8 cellular contexts compared by ENCODE assay signal in the genomic region with DNA sequence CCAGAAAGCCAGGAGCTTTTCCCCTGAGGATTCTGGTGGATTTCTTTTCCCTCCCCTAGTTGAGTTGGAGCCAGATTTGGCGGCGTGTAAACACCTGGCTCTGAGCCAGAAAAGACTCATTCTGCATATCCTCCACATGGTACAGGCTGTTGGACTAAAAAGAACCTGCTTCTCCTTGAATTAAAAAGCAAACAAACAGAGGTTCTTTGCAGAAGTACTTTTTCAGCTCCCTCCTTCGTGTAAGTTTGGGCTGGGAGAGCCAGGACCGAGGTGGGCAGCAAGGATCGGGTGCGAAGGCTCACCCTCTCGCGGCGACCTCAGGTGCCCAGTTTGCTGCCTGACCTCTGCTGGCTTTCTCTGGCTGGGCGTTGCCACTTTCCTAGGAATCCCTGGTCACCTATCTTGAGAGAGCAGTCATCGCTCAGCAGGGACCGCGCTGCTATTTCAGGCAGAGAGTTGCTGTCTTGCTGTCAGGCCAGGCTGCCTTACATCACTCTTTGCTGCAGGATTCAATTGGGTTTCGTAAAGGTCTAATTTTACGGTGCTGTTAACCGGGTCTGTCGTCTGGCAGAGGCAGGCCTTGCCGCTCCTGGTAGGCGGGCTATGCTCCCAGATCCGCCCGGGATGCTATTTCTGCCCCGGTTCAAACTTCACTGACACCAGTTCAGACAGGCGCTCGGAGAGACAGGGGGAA. TPM values are rescaled to one million over a fixed set of nuclear protein-coding genes. Genes with fewer than 3 reads are reported as not detected.
DNase-seq lines count a peak whose midpoint lies in the region; ATAC-seq, FAIRE-seq and TF ChIP-seq lines count a peak whose summit lies in the region.

No MANE protein-coding gene starts in this region.

- WGBS in pancreas, 2 donors, result 36 to 50% methylated on average over 24 of the region's 24 CpGs

- no peaks in the 10 kb centered on the region for H3K9me3 ChIP-seq in HUES48 (ENCODE audit: control insufficient read depth, insufficient read depth, low read length)
- H3K9me3 ChIP-seq in pancreas, result no peaks in the 10 kb centered on the region

- H3K27me3 ChIP-seq in HUES48 (ENCODE audit: control insufficient read depth, insufficient read depth, low read length), result peaks cover 84% of the 10 kb centered on the region
- peaks cover 0 to 4% (median 0%) of the 10 kb centered on the region in 4 donors for H3K27me3 ChIP-seq in pancreas

- FAIRE-seq in pancreas (lab: Jason Lieb, UNC), result no peak

- H3K27ac ChIP-seq in HUES48 (ENCODE audit: low read depth, low read length), result peak overlapping the region; percentile 59
- H3K27ac ChIP-seq in pancreas, result peak overlapping the region in 1 of 4 donors; percentile 24

- peaks cover 39% of the 10 kb centered on the region for H3K4me1 ChIP-seq in HUES48 (ENCODE audit: control insufficient read depth, insufficient read depth, low read length)
- H3K4me1 ChIP-seq in pancreas, result peaks cover 0 to 3% (median 0%) of the 10 kb centered on the region in 3 donors

- DNase-seq in RPMI7951 (ENCODE audit: low read depth), result peak; percentile 49
- DNase-seq in foreskin fibroblast, result peak; percentile 79 to 90
- DNase-seq in pancreas, result peak; percentile 25 to 76 (median 50)
- no peak for DNase-seq in GM19240 (ENCODE audit: insufficient read length, low spot score)

- H3K4me3 ChIP-seq in HUES48 (ENCODE audit: low read depth, low read length) (peak overlapping the region; percentile 44), foreskin fibroblast (ENCODE audit: low read depth in 1 of 2, low read length in 2 of 2) (peak overlapping the region; percentile 80 to 83), pancreas (peak overlapping the region in 1 of 4 donors; percentile 0)

- ATAC-seq in pancreas, result peak; percentile 25 to 48 (median 43)
- no peak for ATAC-seq in HG03097 (IDR thresholded peaks at IDR 0.05; ENCODE audit: low FRiP score, unreplicated experiment)
- ATAC-seq in GM21423 (IDR thresholded peaks at IDR 0.05; ENCODE audit: unreplicated experiment), result no peak
- ATAC-seq in HG03135 (IDR thresholded peaks at IDR 0.05; ENCODE audit: unreplicated experiment), result no peak

- intact Hi-C loops in pancreas (cut with DNase I), result loop anchor here in 1 of 3 donors (10.0 kb wide), 1 partner anchor 418 kb away; no protein-coding TSS in a partner anchor

- no peak overlapping the region for H3K9ac ChIP-seq in HUES48 (ENCODE audit: low read depth, low read length)

- no peaks in the 10 kb centered on the region for H3K36me3 ChIP-seq in HUES48 (ENCODE audit: control insufficient read depth, insufficient read depth, low read length)
- H3K36me3 ChIP-seq in pancreas, result no peaks in the 10 kb centered on the region

- TF ChIP-seq CTCF in foreskin fibroblast (IDR thresholded peaks at IDR 0.05; ENCODE audit: low read depth, low read length) (no peak), pancreas (IDR thresholded peaks at IDR 0.05) (no peak)

RNA-seq across cellular contexts. Expression of a gene that starts 3.2 kb away (rescaled TPM):
- 0.20 and 0.24 TPM in 2 replicates for total RNA-seq in RPMI7951 (2014; rRNA removed; shearing (Covaris generic))
- 1 to 10 TPM in 3 of 6 donors, under 1 TPM in 3; 0.20 to 3.4 (median 1.2) TPM for total RNA-seq in pancreas
- under 1 TPM; 0.11 to 0.16 TPM for polyA plus RNA-seq in pancreas

Comparison
In these comparisons a context has a peak if more than half of its experiments do, and no peak if none do; other contexts are left out.
1. ATAC-seq: peak in pancreas (4 of 4); none in HG03097 (single experiment), GM21423 (single experiment) and HG03135 (single experiment).